In genomic region chr7:55996856-55997500, GRCh38 we compare ENCODE assay signal across 31 cellular contexts. TPM values are rescaled to one million over a fixed set of nuclear protein-coding genes. Genes with fewer than 3 reads are reported as not detected.
"Had no signal": no experiment of that assay in that cellular context is flagged by ENCODE, and none has a peak within 500 bp of the region (broad histone marks: within the 10 kb centered on the region; RNA-seq: fewer than 3 reads in every experiment).

No MANE protein-coding gene starts in this region.

- H3K4me2 ChIP-seq: SK-N-SH had no signal

- H3K27ac ChIP-seq: ascending aorta, cardiac muscle cell, SJSA1 had no signal

- H3K4me1 Mint-ChIP-seq: central memory CD8-positive, alpha-beta T cell had no signal

- H3K4me3 Mint-ChIP-seq: activated B cell treated with CpG ODN at 0.5 μM for 24 hours; activated CD4-positive, alpha-beta memory T cell treated with anti-CD3 and anti-CD28 coated beads for 36 hours; activated naive CD4-positive, alpha-beta T cell treated with anti-CD3 and anti-CD28 coated beads for 36 hours; activated naive CD8-positive, alpha-beta T cell treated with anti-CD3 and anti-CD28 coated beads for 36 hours; activated T-helper 1 cell treated with anti-CD3 and anti-CD28 coated beads, Interleukin-12 subunit alpha, Interleukin-12 subunit beta, Interleukin-2, Interleukin-4 antibody, amounts not matched to agents 30 ng/mL and 10 ng/mL and 1 ng/mL, durations not matched to agents 14 hours and 24 hours and 36 hours; central memory CD8-positive, alpha-beta T cell; T-helper 1 cell treated with Interleukin-12 subunit alpha and Interleukin-12 subunit beta and Interleukin-4 antibody, amounts not matched to agents 30 μg/mL and 1 μg/mL, for 36 hours; T-helper 2 cell treated with Interferon-gamma antibody and Interleukin-4, amounts not matched to agents 5 μg/mL and 100 μg/mL, for 36 hours had no signal

- H3K9me2 ChIP-seq: SK-N-SH had no signal

- H3K27ac Mint-ChIP-seq: activated B cell treated with CpG ODN at 0.5 μM for 24 hours; activated CD4-positive, alpha-beta memory T cell treated with anti-CD3 and anti-CD28 coated beads for 36 hours; activated naive CD4-positive, alpha-beta T cell treated with anti-CD3 and anti-CD28 coated beads for 36 hours; activated naive CD8-positive, alpha-beta T cell treated with anti-CD3 and anti-CD28 coated beads for 36 hours; activated T-helper 1 cell treated with anti-CD3 and anti-CD28 coated beads, Interleukin-12 subunit alpha, Interleukin-12 subunit beta, Interleukin-2, Interleukin-4 antibody, amounts not matched to agents 30 ng/mL and 10 ng/mL and 1 ng/mL, durations not matched to agents 14 hours and 24 hours and 36 hours; T-helper 1 cell treated with Interleukin-12 subunit alpha and Interleukin-12 subunit beta and Interleukin-4 antibody, amounts not matched to agents 30 μg/mL and 1 μg/mL, for 36 hours; T-helper 2 cell treated with Interferon-gamma antibody and Interleukin-4, amounts not matched to agents 5 μg/mL and 100 μg/mL, for 36 hours had no signal

- H3K27me3 ChIP-seq: ascending aorta, cardiac muscle cell, MG63, SJSA1 had no signal

- ATAC-seq: Panc1 had no signal

- H3K4me1 ChIP-seq: ascending aorta, SJSA1 had no signal

- H3K27me3 Mint-ChIP-seq: activated B cell treated with CpG ODN at 0.5 μM for 24 hours; activated CD4-positive, alpha-beta memory T cell treated with anti-CD3 and anti-CD28 coated beads for 36 hours; activated naive CD8-positive, alpha-beta T cell treated with anti-CD3 and anti-CD28 coated beads for 36 hours; central memory CD8-positive, alpha-beta T cell had no signal

- H3K9me3 ChIP-seq: ascending aorta, MG63, SJSA1, SK-N-SH had no signal

- H3K4me3 ChIP-seq: ascending aorta, cardiac muscle cell, MG63, SJSA1 had no signal

- H3K9me3 Mint-ChIP-seq: activated B cell treated with CpG ODN at 0.5 μM for 24 hours; activated CD4-positive, alpha-beta memory T cell treated with anti-CD3 and anti-CD28 coated beads for 36 hours; activated naive CD4-positive, alpha-beta T cell treated with anti-CD3 and anti-CD28 coated beads for 36 hours; activated naive CD8-positive, alpha-beta T cell treated with anti-CD3 and anti-CD28 coated beads for 36 hours; activated T-helper 1 cell treated with anti-CD3 and anti-CD28 coated beads, Interleukin-12 subunit alpha, Interleukin-12 subunit beta, Interleukin-2, Interleukin-4 antibody, amounts not matched to agents 30 ng/mL and 10 ng/mL and 1 ng/mL, durations not matched to agents 14 hours and 24 hours and 36 hours; central memory CD8-positive, alpha-beta T cell; T-helper 1 cell treated with Interleukin-12 subunit alpha and Interleukin-12 subunit beta and Interleukin-4 antibody, amounts not matched to agents 30 μg/mL and 1 μg/mL, for 36 hours; T-helper 2 cell treated with Interferon-gamma antibody and Interleukin-4, amounts not matched to agents 5 μg/mL and 100 μg/mL, for 36 hours had no signal

- DNase-seq: activated B cell treated with CpG ODN at 0.5 μM for 24 hours; activated CD4-positive, alpha-beta memory T cell treated with anti-CD3 and anti-CD28 coated beads for 36 hours; activated CD4-positive, alpha-beta T cell treated with anti-CD3 and anti-CD28 coated beads for 4 hours; activated CD4-positive, alpha-beta T cell treated with anti-CD3 and anti-CD28 coated beads, Interleukin-2, amount 50 U/mL, for 1 hour; activated CD4-positive, CD25-positive, alpha-beta regulatory T cell treated with anti-CD3 and anti-CD28 coated beads, Interleukin-2, amount 50 U/mL, for 72 hours; activated CD8-positive, alpha-beta memory T cell treated with anti-CD3 and anti-CD28 coated beads, Interleukin-2, amount 50 U/mL, for 4 hours; activated gamma-delta T cell treated with Interleukin-2 at 50 U/mL for 16 hours; activated naive CD4-positive, alpha-beta T cell treated with anti-CD3 and anti-CD28 coated beads for 36 hours; activated naive CD8-positive, alpha-beta T cell treated with anti-CD3 and anti-CD28 coated beads for 36 hours; amygdala; Kasumi-1; KG1; MG63; NCI-H1048; NCI-H1105 treated with DMSO at 0.1 percent for 48 hours; NCI-H1436; NCI-H1694; NCI-H1930; NCI-H2081 treated with DMSO at 0.1 percent for 48 hours; NCI-H345; NCI-H524 treated with DMSO at 0.1 percent for 48 hours; SHP77; SK-N-SH had no signal

RNA-seq across cellular contexts. Expression of gene PSPH, which starts 54.3 kb away (rescaled TPM):
- total RNA-seq: ascending aorta had no signal
